11 cellular contexts compared by ENCODE assay signal in the genomic region with DNA sequence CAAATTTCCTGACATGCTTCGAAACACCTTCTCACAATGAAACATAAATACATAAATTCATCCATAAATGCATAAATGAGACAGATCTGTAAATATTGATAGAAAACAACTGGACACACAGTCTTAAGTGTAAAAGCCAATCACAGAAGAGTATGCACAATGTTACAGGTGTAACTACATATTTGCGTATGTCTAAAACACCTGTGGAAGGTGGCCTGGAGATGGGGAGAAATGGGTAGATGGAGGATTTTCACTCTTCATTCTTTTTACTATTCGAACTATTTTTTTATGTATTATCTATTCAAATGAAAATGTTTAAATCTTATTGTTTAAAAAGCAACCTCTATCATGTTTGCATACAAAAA. TPM values are rescaled to one million over a fixed set of nuclear protein-coding genes. Genes with fewer than 3 reads are reported as not detected.
DNase-seq lines count a peak whose midpoint lies in the region; ATAC-seq, FAIRE-seq and TF ChIP-seq lines count a peak whose summit lies in the region.
"Had no signal": no experiment of that assay in that cellular context is flagged by ENCODE, and none has a peak within 500 bp of the region (broad histone marks: within the 10 kb centered on the region; RNA-seq: fewer than 3 reads in every experiment).

No MANE protein-coding gene starts in this region.

- TF ChIP-seq CTCF in A673 (conservative IDR thresholded peaks at IDR 0.05; ENCODE audit: low read depth, low read length) (no peak), HEK293 (tag by site-specific recombination; IDR thresholded peaks at IDR 0.05) (no peak), K562 (IDR thresholded peaks at IDR 0.05 in 2 of 3, conservative IDR thresholded peaks at IDR 0.05 in 1 of 3; ENCODE audit: insufficient read depth in 2 of 3, low read depth in 1 of 3, low read length in 3 of 3) (no peak), mesothelial cell of epicardium (IDR thresholded peaks at IDR 0.05; ENCODE audit: unreplicated experiment) (no peak)

- peak overlapping the region; percentile 85 for H2AFZ ChIP-seq in K562 (ENCODE audit: low read depth, low read length)

- 22% methylated on average over 3 of the region's 3 CpGs for WGBS in K562 (ENCODE audit: insufficient coverage, low coverage, missing lambda C conversion rate)

- BruUV-seq in A673 (replicated peaks; lab: Mats Ljungman, UMichigan) = no TSS peak
- no TSS peak for BruUV-seq in K562 (replicated peaks; lab: Mats Ljungman, UMichigan)

- peaks cover 21% of the 10 kb centered on the region for H3K27me3 Mint-ChIP-seq in mesothelial cell of epicardium (ENCODE audit: low read depth)

- intact Hi-C loops in A673 (cut with micrococcal nuclease; ENCODE audit: unreplicated experiment) (no loop called here), K562 (cut with micrococcal nuclease) (no loop called here)

- no peak for DNase-seq in A673 (ENCODE audit: low spot score)
- DNase-seq in K562 (ENCODE audit: extremely low read depth in 1 of 4, low spot score in 3 of 4) = no peak
- DNase-seq in mesothelial cell of epicardium (ENCODE audit: low spot score in 2 of 2, unreplicated experiment in 2 of 2) = no peak
- DNase-seq in activated gamma-delta T cell treated with Interleukin-2 at 50 U/mL for 16 hours = no peak
- no peak for DNase-seq in stimulated activated CD4-positive, alpha-beta T cell treated with anti-CD3 and anti-CD28 coated beads, Interleukin-4, amount 100 ng/mL, for 24 hours
- no peak for DNase-seq in GM12892 (ENCODE audit: insufficient read length)
- DNase-seq: islet precursor cell had no signal

- POLR2A ChIA-PET in A673 (lab: Charles Lee; ENCODE audit: low non-redundant PET) = no interaction called here
- POLR2A ChIA-PET in HEK293 (lab: Yijun Ruan, JAX) = no interaction called here
- POLR2A ChIA-PET in K562 (lab: Yijun Ruan, JAX) = interaction anchor here (1.0 to 2.3 kb wide), 2 partner anchors 11 to 19 kb away, joined by 8 to 13 read pairs; no protein-coding TSS in a partner anchor

- no peaks in the 10 kb centered on the region for H3K36me3 ChIP-seq in A673 (ENCODE audit: insufficient read depth, low read length, poor library complexity, severe bottlenecking)
- H3K36me3 ChIP-seq in HEK293 (ENCODE audit: control insufficient read depth in 2 of 2, insufficient read depth in 1 of 2, low read length in 2 of 2) = no peaks in the 10 kb centered on the region
- H3K36me3 ChIP-seq in K562 (ENCODE audit: control insufficient read depth, insufficient read depth, low read length) = peaks cover 2% of the 10 kb centered on the region; the same call in 2 of the 3 replicates
- H3K36me3 ChIP-seq: right atrium auricular region had no signal

- no peaks in the 10 kb centered on the region for H3K9me3 ChIP-seq in A673 (ENCODE audit: low read depth, low read length, poor library complexity, severe bottlenecking)
- no peaks in the 10 kb centered on the region for H3K9me3 ChIP-seq in HEK293 (ENCODE audit: control insufficient read depth, insufficient read depth, low read depth, low read length)
- no peaks in the 10 kb centered on the region for H3K9me3 ChIP-seq in K562 (replicated peaks; ENCODE audit: control insufficient read depth, insufficient read depth, low read depth, low read length)
- H3K9me3 ChIP-seq: right atrium auricular region had no signal

- TF ChIP-seq POLR2A in K562 (conservative IDR thresholded peaks at IDR 0.05) (no peak), GM12892 (IDR thresholded peaks at IDR 0.05; ENCODE audit: low read depth, low read length) (no peak)

- H3K9ac ChIP-seq in K562 (ENCODE audit: insufficient read depth in 1 of 2, low read depth in 2 of 2, low read length in 2 of 2) = peak overlapping the region in 1 of 2 experiments; percentile 61; a peak in 2 of 4 replicates

- H3K4me3 Mint-ChIP-seq in mesothelial cell of epicardium = peak overlapping the region; percentile 89

- H3K4me3 ChIP-seq in A673 (ENCODE audit: low read depth, low read length, poor library complexity, severe bottlenecking) = peak overlapping the region; percentile 63
- H3K4me3 ChIP-seq in HEK293 (ENCODE audit: low read depth, low read length) = no peak overlapping the region
- H3K4me3 ChIP-seq in K562 = peak overlapping the region; percentile 69

- H4K20me1 ChIP-seq in K562 (replicated peaks; ENCODE audit: control insufficient read depth, insufficient read depth, low read length) = no peaks in the 10 kb centered on the region

- H3K36me3 Mint-ChIP-seq in mesothelial cell of epicardium = no peaks in the 10 kb centered on the region

- no peak for TF ChIP-seq EP300 in K562 (IDR thresholded peaks at IDR 0.05; ENCODE audit: low read length)

- H3K4me2 ChIP-seq in K562 (ENCODE audit: insufficient read depth, low read length) = peak overlapping the region; percentile 93; the same call in 1 of the 2 replicates

- H3K27me3 ChIP-seq in A673 (replicated peaks; ENCODE audit: insufficient read depth, low read depth, low read length, poor library complexity) (peaks cover 8% of the 10 kb centered on the region), K562 (ENCODE audit: control insufficient read depth in 2 of 2, insufficient read depth in 2 of 2, low read length in 2 of 2) (no peaks in the 10 kb centered on the region)
- H3K27me3 ChIP-seq: right atrium auricular region had no signal

- peaks cover 19% of the 10 kb centered on the region for H3K4me1 Mint-ChIP-seq in mesothelial cell of epicardium

- CTCF ChIA-PET in A673 (lab: Charles Lee) (no interaction called here), HEK293 (lab: Yijun Ruan, JAX) (interaction anchor here (3.0 kb wide), 1 partner anchor 39 kb away, joined by 17 read pairs; no protein-coding TSS in a partner anchor), K562 (lab: Yijun Ruan, JAX; ENCODE audit: low intra/inter-chr PET ratio) (no interaction called here)

- in situ Hi-C loops in K562 (cut with MboI) = no loop called here

- H3K9me1 ChIP-seq in K562 (ENCODE audit: control insufficient read depth, insufficient read depth, low read length) = no peaks in the 10 kb centered on the region

- H3K27ac Mint-ChIP-seq in mesothelial cell of epicardium = peak overlapping the region; percentile 28

- ATAC-seq in K562 = no peak
- ATAC-seq in GM18502 (IDR thresholded peaks at IDR 0.05; ENCODE audit: poor library complexity, unreplicated experiment) = no peak

- H3K4me1 ChIP-seq in A673 (ENCODE audit: insufficient read depth, low read length, poor library complexity, severe bottlenecking) (peaks cover 26% of the 10 kb centered on the region), HEK293 (ENCODE audit: control insufficient read depth, insufficient read depth, low read length) (no peaks in the 10 kb centered on the region), K562 (replicated peaks in 1 of 2; ENCODE audit: control insufficient read depth in 2 of 2, insufficient read depth in 2 of 2, low read length in 2 of 2) (peaks cover 9 to 26% of the 10 kb centered on the region in 2 experiments)

- no peak for TF ChIP-seq RAD21 in K562 (CRISPR knock-in tag; conservative IDR thresholded peaks at IDR 0.05 in 1 of 2, IDR thresholded peaks at IDR 0.05 in 1 of 2)

- FAIRE-seq in K562 (lab: Jason Lieb, UNC) (no peak), GM12892 (lab: Jason Lieb, UNC) (no peak)
- FAIRE-seq: endometrium had no signal

- H3K9me3 Mint-ChIP-seq in mesothelial cell of epicardium = no peaks in the 10 kb centered on the region

- H3K27ac ChIP-seq in A673 (ENCODE audit: low read depth, low read length, poor library complexity, severe bottlenecking) (no peak overlapping the region), HEK293 (ENCODE audit: extremely low read depth, low read depth, low read length) (no peak overlapping the region), K562 (ENCODE audit: extremely low read depth, low read depth, low read length) (peak overlapping the region; percentile 74; the same call in 2 of the 3 replicates)

- peaks cover 14% of the 10 kb centered on the region; the same call in 2 of the 3 replicates for H3K79me2 ChIP-seq in K562 (ENCODE audit: control insufficient read depth, insufficient read depth, low read length)

RNA-seq across cellular contexts. Expression of gene IQUB, which starts 0.9 kb away (rescaled TPM):
- total RNA-seq in A673 (2021) = 0.20 and 0.62 TPM in 2 replicates
- 2.5 and 10.0 TPM in 2 replicates for total RNA-seq in K562 (2011; cell fraction: chromatin; rRNA removed; ENCODE audit: low replicate concordance)
- 1.7 and 2.1 TPM in 2 replicates for total RNA-seq in K562 (2011; cell fraction: nucleolus; rRNA removed)
- 5.5 and 7.8 TPM in 2 replicates for total RNA-seq in K562 (2011; cell fraction: nucleoplasm; rRNA removed)
- 0.98 and 1.3 TPM in 2 replicates for total RNA-seq in K562 (2014; rRNA removed)
- 2.4 and 3.1 TPM in 2 replicates for total RNA-seq in K562 (2014; rRNA removed; fragmentation: Illumina TruSeq; extraction: Trizol)
- total RNA-seq in K562 (2015; rRNA removed; fragmentation: Illumina TruSeq; extraction: Trizol) = 2.0 and 2.6 TPM in 2 replicates
- total RNA-seq in K562 (2021) = 1.1 and 1.9 TPM in 2 replicates
- polyA plus RNA-seq in K562 (2011; rRNA removed) = 0.69 and 1.3 TPM in 2 replicates
- polyA plus RNA-seq in K562 (2011; cell fraction: cytosol; rRNA removed) = 0.21 and 0.62 TPM in 2 replicates
- polyA plus RNA-seq in K562 (2011; cell fraction: nucleus; rRNA removed) = 1.3 and 1.5 TPM in 2 replicates
- polyA plus RNA-seq in K562 (2012) = 1.7 and 2.7 TPM in 2 replicates
- 1.4 and 1.6 TPM in 2 replicates for polyA plus RNA-seq in K562 (2014; fragmentation: Illumina TruSeq; extraction: Trizol)
- 1 to 10 TPM; 1.3 to 1.7 TPM for polyA plus RNA-seq in K562 (2014; fragmentation: Nextera tagmentation; extraction: Ambion mirVana)
- polyA plus RNA-seq in K562 (2014; rRNA removed) = 0.58 and 0.62 TPM in 2 replicates
- 1.9 and 3.4 TPM in 2 replicates for polyA minus RNA-seq in K562 (2011; rRNA and poly(A)+ RNA removed)
- 0.73 and 1.2 TPM in 2 replicates for polyA minus RNA-seq in K562 (2011; cell fraction: cytosol; rRNA and poly(A)+ RNA removed)
- 5.7 and 6.2 TPM in 2 replicates for polyA minus RNA-seq in K562 (2011; cell fraction: nucleus; rRNA and poly(A)+ RNA removed)
- 0.72 to 0.97 TPM (median 0.93 TPM) in 3 replicates for total RNA-seq in mesothelial cell of epicardium
- 0.15 TPM for polyA plus RNA-seq in GM12892 (2012; ENCODE audit: missing spikeins)

RNA-seq across cellular contexts. Expression of gene NDUFA5, which starts 24.1 kb away (rescaled TPM):
- total RNA-seq in A673 (2021) = 107 and 114 TPM in 2 replicates
- total RNA-seq in K562 (2011; cell fraction: chromatin; rRNA removed; ENCODE audit: low replicate concordance) = 25.5 and 92.7 TPM in 2 replicates
- 20.7 and 22.5 TPM in 2 replicates for total RNA-seq in K562 (2011; cell fraction: nucleolus; rRNA removed)
- total RNA-seq in K562 (2011; cell fraction: nucleoplasm; rRNA removed) = 62.4 and 97.6 TPM in 2 replicates
- total RNA-seq in K562 (2014; rRNA removed) = 187 and 199 TPM in 2 replicates
- total RNA-seq in K562 (2014; rRNA removed; fragmentation: Illumina TruSeq; extraction: Trizol) = 377 and 418 TPM in 2 replicates
- total RNA-seq in K562 (2015; rRNA removed; fragmentation: Illumina TruSeq; extraction: Trizol) = 324 and 363 TPM in 2 replicates
- total RNA-seq in K562 (2021) = 244 and 267 TPM in 2 replicates
- polyA plus RNA-seq in K562 (2011; rRNA removed) = 85.5 and 155 TPM in 2 replicates
- polyA plus RNA-seq in K562 (2011; cell fraction: cytosol; rRNA removed) = 4.9 and 17.7 TPM in 2 replicates
- polyA plus RNA-seq in K562 (2011; cell fraction: nucleus; rRNA removed) = 25.9 and 32.6 TPM in 2 replicates
- 154 and 254 TPM in 2 replicates for polyA plus RNA-seq in K562 (2012)
- polyA plus RNA-seq in K562 (2014; fragmentation: Illumina TruSeq; extraction: Trizol) = 257 and 269 TPM in 2 replicates
- polyA plus RNA-seq in K562 (2014; fragmentation: Nextera tagmentation; extraction: Ambion mirVana) = 100 to 1,000 TPM; 669 to 677 TPM
- 245 and 254 TPM in 2 replicates for polyA plus RNA-seq in K562 (2014; rRNA removed)
- polyA minus RNA-seq in K562 (2011; rRNA and poly(A)+ RNA removed) = 59.6 and 72.6 TPM in 2 replicates
- 41.1 and 61.1 TPM in 2 replicates for polyA minus RNA-seq in K562 (2011; cell fraction: cytosol; rRNA and poly(A)+ RNA removed)
- polyA minus RNA-seq in K562 (2011; cell fraction: nucleus; rRNA and poly(A)+ RNA removed) = 65.4 and 83.4 TPM in 2 replicates
- total RNA-seq in mesothelial cell of epicardium = 71.8 to 78.2 TPM (median 72.9 TPM) in 3 replicates
- 71.0 TPM for polyA plus RNA-seq in GM12892 (2012; ENCODE audit: missing spikeins)
